9 cellular contexts compared by ENCODE assay signal in genomic region chrX:19670854-19671620, GRCh38.
DNase-seq lines count a peak whose midpoint lies in the region; ATAC-seq and TF ChIP-seq lines count a peak whose summit lies in the region.
"Had no signal": no experiment of that assay in that cellular context is flagged by ENCODE, and none has a peak within 500 bp of the region (broad histone marks: within the 10 kb centered on the region; RNA-seq: fewer than 3 reads in every experiment).

No MANE protein-coding gene starts in this region.

- H3K27me3 ChIP-seq in foreskin keratinocyte: no peaks in the 10 kb centered on the region
- no peaks in the 10 kb centered on the region for H3K27me3 ChIP-seq in ovary
- H3K27me3 ChIP-seq: right lobe of liver had no signal

- POLR2A ChIA-PET in GM10248 (lab: Yijun Ruan, JAX): interaction anchor here (0.6 kb wide), 1 partner anchor 172 kb away, joined by 3 read pairs; no protein-coding TSS in a partner anchor

- CTCF ChIA-PET in GM10248 (lab: Yijun Ruan, JAX): no interaction called here

- 30 to 37% (median 36%) methylated on average over 8 of the region's 8 CpGs for WGBS in ovary, 3 donors

- H3K27ac ChIP-seq in foreskin keratinocyte (peak overlapping the region; percentile 99), ovary (no peak overlapping the region)
- H3K27ac ChIP-seq: right lobe of liver had no signal

- intact Hi-C loops in ovary (cut with DNase I): no loop called here

- TF ChIP-seq CTCF in foreskin keratinocyte (conservative IDR thresholded peaks at IDR 0.05) (peak; percentile 33), ovary (IDR thresholded peaks at IDR 0.05) (no peak), GM10248 (IDR thresholded peaks at IDR 0.05; ENCODE audit: control extremely low read depth, extremely low read depth, low read depth, missing control alignments) (no peak)

- no peak for TF ChIP-seq EP300 in ovary (IDR thresholded peaks at IDR 0.05)

- H3K9me3 ChIP-seq in ovary: no peaks in the 10 kb centered on the region
- H3K9me3 ChIP-seq: right lobe of liver had no signal

- peaks cover 31% of the 10 kb centered on the region for H3K4me1 ChIP-seq in foreskin keratinocyte
- peaks cover 2% of the 10 kb centered on the region for H3K4me1 ChIP-seq in ovary (ENCODE audit: insufficient read depth)

- ATAC-seq in SK-N-SH treated with all-trans-retinoic acid at 6 μM for 48 hours (peak; percentile 73), foreskin keratinocyte (peak; percentile 81), GM21360 (IDR thresholded peaks at IDR 0.05; ENCODE audit: unreplicated experiment) (no peak), GM21825 (IDR thresholded peaks at IDR 0.05; ENCODE audit: unreplicated experiment) (no peak)

- no peak for TF ChIP-seq POLR2A in ovary (IDR thresholded peaks at IDR 0.05)

- no peaks in the 10 kb centered on the region for H3K36me3 ChIP-seq in ovary
- H3K36me3 ChIP-seq: right lobe of liver had no signal

- no peak overlapping the region for H3K4me3 ChIP-seq in ovary
- H3K4me3 ChIP-seq: right lobe of liver had no signal

- DNase-seq in Daoy (ENCODE audit: low read depth) (peak; percentile 84), foreskin keratinocyte (peak; percentile 37 to 63), ovary (peak in 3 of 5 donors; percentile 20 to 39 (median 27)), NCI-H1694 treated with DMSO at 0.1 percent for 48 hours (lab: John Stamatoyannopoulos, UW) (no peak), GM10248 (ENCODE audit: extremely low spot score) (no peak)

TF ChIP-seq in SK-N-SH treated with all-trans-retinoic acid at 6 μM for 48 hours, 23 proteins besides CTCF, POLR2A, EP300 and RAD21:
- no peak for TF ChIP-seq CSRNP3 (CRISPR knock-in tag; IDR thresholded peaks at IDR 0.05)
- TF ChIP-seq ESRRG (CRISPR knock-in tag; IDR thresholded peaks at IDR 0.05): no peak
- TF ChIP-seq ZC3H10 (CRISPR knock-in tag; IDR thresholded peaks at IDR 0.05): no peak
- no peak for TF ChIP-seq CSDC2 (CRISPR knock-in tag; IDR thresholded peaks at IDR 0.05)
- TF ChIP-seq ZNF8 (CRISPR knock-in tag; IDR thresholded peaks at IDR 0.05): no peak
- TF ChIP-seq RARB (CRISPR knock-in tag; IDR thresholded peaks at IDR 0.05): no peak
- no peak for TF ChIP-seq ZNF70 (CRISPR knock-in tag; IDR thresholded peaks at IDR 0.05)
- TF ChIP-seq ISL1 (CRISPR knock-in tag; IDR thresholded peaks at IDR 0.05): no peak
- TF ChIP-seq GLIS3 (CRISPR knock-in tag; IDR thresholded peaks at IDR 0.05): no peak

Comparison
In these comparisons a context has a peak if more than half of its experiments do, and no peak if none do; other contexts are left out.
1. DNase-seq: peak in Daoy (single experiment), foreskin keratinocyte (2 of 2) and ovary (3 of 5); none in NCI-H1694 treated with DMSO at 0.1 percent for 48 hours (single experiment) and GM10248 (single experiment).
2. ATAC-seq: peak in SK-N-SH treated with all-trans-retinoic acid at 6 μM for 48 hours (single experiment) and foreskin keratinocyte (single experiment); none in GM21360 (single experiment) and GM21825 (single experiment).